ENCODE assay signal across 7 cellular contexts in genomic region chr6:21953831-21954801, GRCh38.
DNase-seq lines count a peak whose midpoint lies in the region; ATAC-seq and TF ChIP-seq lines count a peak whose summit lies in the region.

No MANE protein-coding gene starts in this region.

- H3K4me3 ChIP-seq in fibroblast of lung (replicated peaks in 1 of 4; ENCODE audit: control extremely low read depth in 1 of 4, insufficient read depth in 1 of 4, low read depth in 3 of 4, low read length in 4 of 4) (no peak overlapping the region), OCI-LY7 (ENCODE audit: low read depth, low read length, poor library complexity, severe bottlenecking) (no peak overlapping the region)

- H3K4me2 ChIP-seq in fibroblast of lung (ENCODE audit: extremely low read depth, insufficient read depth, low read length), result no peak overlapping the region
- H3K4me2 ChIP-seq in OCI-LY7 (ENCODE audit: low read length), result no peak overlapping the region

- no peak overlapping the region for H3K9ac ChIP-seq in fibroblast of lung (ENCODE audit: insufficient read depth, low read length)

- H3K27ac ChIP-seq in fibroblast of lung (ENCODE audit: insufficient read depth, low read length) (no peak overlapping the region), OCI-LY7 (ENCODE audit: low read depth, low read length, poor library complexity, severe bottlenecking) (no peak overlapping the region)
- H3K27ac ChIP-seq in CD4-positive, alpha-beta T cell (ENCODE audit: low read depth, low read length), result no peak overlapping the region

- no peak for ATAC-seq in CD4-positive, alpha-beta T cell (ENCODE audit: poor library complexity)
- ATAC-seq in GM21528 (IDR thresholded peaks at IDR 0.05; ENCODE audit: low FRiP score, unreplicated experiment), result no peak

- intact Hi-C loops in CD4-positive, alpha-beta T cell (cut with DNase I, micrococcal nuclease), result no loop called here
- intact Hi-C loops in OCI-LY7 (cut with micrococcal nuclease; ENCODE audit: unreplicated experiment), result no loop called here

- no peaks in the 10 kb centered on the region for H3K36me3 Mint-ChIP-seq in CD4-positive, alpha-beta T cell (ENCODE audit: low read depth)

- H2AFZ ChIP-seq in fibroblast of lung (ENCODE audit: low read length), result no peak overlapping the region
- H2AFZ ChIP-seq in OCI-LY7 (ENCODE audit: low read length), result no peak overlapping the region

- no peaks in the 10 kb centered on the region for H3K9me3 ChIP-seq in fibroblast of lung (ENCODE audit: control insufficient read depth, insufficient read depth, low read depth, low read length)
- H3K9me3 ChIP-seq in CD4-positive, alpha-beta T cell (ENCODE audit: control insufficient read depth, low read length), result no peaks in the 10 kb centered on the region
- no peaks in the 10 kb centered on the region for H3K9me3 ChIP-seq in OCI-LY7 (ENCODE audit: low read length)

- CTCF ChIA-PET in CD4-positive, alpha-beta T cell (lab: Charles Lee), result no interaction called here
- CTCF ChIA-PET in OCI-LY7 (lab: Charles Lee; ENCODE audit: unreplicated experiment), result no interaction called here

- no peaks in the 10 kb centered on the region for H3K27me3 ChIP-seq in fibroblast of lung (ENCODE audit: control insufficient read depth, insufficient read depth, low read length)
- no peaks in the 10 kb centered on the region for H3K27me3 ChIP-seq in CD4-positive, alpha-beta T cell (ENCODE audit: control insufficient read depth, insufficient read depth, low read length)

- peak; percentile 20 for DNase-seq in HCEC 1CT
- peak; percentile 55 for DNase-seq in NCI-H526 treated with DMSO at 0.1 percent for 48 hours (lab: John Stamatoyannopoulos, UW)
- peak; percentile 82 to 85 for DNase-seq in fibroblast of lung (ENCODE audit: low read depth in 2 of 2)
- DNase-seq in renal cortical epithelial cell (ENCODE audit: low read depth), result peak; percentile 71
- no peak for DNase-seq in CD4-positive, alpha-beta T cell
- no peak for DNase-seq in OCI-LY7 (ENCODE audit: low spot score)

- H3K27me3 Mint-ChIP-seq in CD4-positive, alpha-beta T cell, result no peaks in the 10 kb centered on the region

- H4K20me1 ChIP-seq in fibroblast of lung (ENCODE audit: control insufficient read depth, extremely low read depth, insufficient read depth, low read length) (no peaks in the 10 kb centered on the region), OCI-LY7 (ENCODE audit: insufficient read depth, low read length) (no peaks in the 10 kb centered on the region)

- no peaks in the 10 kb centered on the region for H3K9me3 Mint-ChIP-seq in CD4-positive, alpha-beta T cell

- no peak overlapping the region for H3K27ac Mint-ChIP-seq in CD4-positive, alpha-beta T cell

- no peaks in the 10 kb centered on the region for H3K79me2 ChIP-seq in fibroblast of lung (ENCODE audit: control insufficient read depth, insufficient read depth, low read length)
- H3K79me2 ChIP-seq in OCI-LY7 (ENCODE audit: insufficient read depth, low read depth, low read length), result no peaks in the 10 kb centered on the region

- peaks cover 23% of the 10 kb centered on the region for H3K4me1 Mint-ChIP-seq in CD4-positive, alpha-beta T cell (ENCODE audit: low read depth)

- POLR2A ChIA-PET in CD4-positive, alpha-beta T cell (lab: Charles Lee), result no interaction called here
- POLR2A ChIA-PET in OCI-LY7 (lab: Charles Lee), result no interaction called here

- no peak overlapping the region for H3K4me3 Mint-ChIP-seq in CD4-positive, alpha-beta T cell

- TF ChIP-seq CTCF in fibroblast of lung (conservative IDR thresholded peaks at IDR 0.05 in 1 of 2, IDR thresholded peaks at IDR 0.05 in 1 of 2; ENCODE audit: low read depth in 1 of 2, low read length in 2 of 2), result no peak
- TF ChIP-seq CTCF in CD4-positive, alpha-beta T cell (IDR thresholded peaks at IDR 0.05), result no peak
- no peak for TF ChIP-seq CTCF in OCI-LY7 (conservative IDR thresholded peaks at IDR 0.05; ENCODE audit: low read length)

- H3K4me1 ChIP-seq in fibroblast of lung (ENCODE audit: control insufficient read depth, extremely low read depth, insufficient read depth, low read length) (peaks cover 4% of the 10 kb centered on the region), OCI-LY7 (ENCODE audit: insufficient read depth, low read length, poor library complexity, severe bottlenecking) (no peaks in the 10 kb centered on the region)

- H3K9me2 ChIP-seq in OCI-LY7 (ENCODE audit: insufficient read depth, low read length), result no peaks in the 10 kb centered on the region

- BruUV-seq in OCI-LY7 (replicated peaks; lab: Mats Ljungman, UMichigan), result no TSS peak

- H3K36me3 ChIP-seq in fibroblast of lung (ENCODE audit: control insufficient read depth, insufficient read depth, low read length), result no peaks in the 10 kb centered on the region
- no peaks in the 10 kb centered on the region for H3K36me3 ChIP-seq in OCI-LY7 (ENCODE audit: insufficient read depth, low read length)

Comparison
In these comparisons a context has a peak if more than half of its experiments do, and no peak if none do; other contexts are left out.
1. DNase-seq: peak in HCEC 1CT (single experiment), NCI-H526 treated with DMSO at 0.1 percent for 48 hours (single experiment), fibroblast of lung (2 of 2) and renal cortical epithelial cell (single experiment); none in CD4-positive, alpha-beta T cell (0 of 10) and OCI-LY7 (single experiment).